In genomic region chr6:88141641-88142298, GRCh38 we compare ENCODE assay signal across 11 cellular contexts. TPM values are rescaled to one million over a fixed set of nuclear protein-coding genes. Genes with fewer than 3 reads are reported as not detected.
A peak's percentile ranks its signal among the peaks of the same experiment; 100 is the strongest.
DNase-seq lines count a peak whose midpoint lies in the region; ATAC-seq and TF ChIP-seq lines count a peak whose summit lies in the region.
"Had no signal": no experiment of that assay in that cellular context is flagged by ENCODE, and none has a peak within 500 bp of the region (broad histone marks: within the 10 kb centered on the region; RNA-seq: fewer than 3 reads in every experiment).

No MANE protein-coding gene starts in this region.

- ATAC-seq in GM19452 (IDR thresholded peaks at IDR 0.05; ENCODE audit: unreplicated experiment) (peak; percentile 95), HG02973 (IDR thresholded peaks at IDR 0.05; ENCODE audit: unreplicated experiment) (peak; percentile 96)

- intact Hi-C loops in OCI-LY7 (cut with micrococcal nuclease; ENCODE audit: unreplicated experiment), result loop anchor here (1.0 to 2.0 kb wide), 3 partner anchors 37 to 309 kb away; no protein-coding TSS in a partner anchor

- no peaks in the 10 kb centered on the region for H3K9me2 ChIP-seq in OCI-LY7 (ENCODE audit: insufficient read depth, low read length)

- no peaks in the 10 kb centered on the region for H3K9me3 ChIP-seq in OCI-LY7 (ENCODE audit: low read length)

- peaks cover 57% of the 10 kb centered on the region for H3K4me1 ChIP-seq in OCI-LY7 (ENCODE audit: insufficient read depth, low read length, poor library complexity, severe bottlenecking)

- H3K36me3 ChIP-seq in OCI-LY7 (ENCODE audit: insufficient read depth, low read length), result peaks cover 69% of the 10 kb centered on the region

- H3K79me2 ChIP-seq in OCI-LY7 (ENCODE audit: insufficient read depth, low read depth, low read length), result peaks cover 61% of the 10 kb centered on the region; the same call in 1 of the 2 replicates

- no peak for TF ChIP-seq CTCF in GM12864 (IDR thresholded peaks at IDR 0.05; ENCODE audit: low read depth, low read length, missing control alignments)
- TF ChIP-seq CTCF in OCI-LY7 (conservative IDR thresholded peaks at IDR 0.05; ENCODE audit: low read length), result no peak; the same call in 1 of the 2 replicates

- DNase-seq in GM12864 (ENCODE audit: low read depth), result peak; percentile 73
- DNase-seq in OCI-LY7 (ENCODE audit: low spot score), result peak; percentile 95
- DNase-seq in GF-D8 (lab: John Stamatoyannopoulos, UW), result no peak
- no peak for DNase-seq in mucosa of gallbladder (ENCODE audit: low spot score)
- DNase-seq in activated gamma-delta T cell treated with Interleukin-2 at 50 U/mL for 16 hours, result no peak
- DNase-seq in HUDEP-2 (lab: John Stamatoyannopoulos, UW; ENCODE audit: unreplicated experiment in 76 of 76), result no peak
- DNase-seq: activated T-cell treated with anti-CD3 and anti-CD28 coated beads, Interleukin-2, amount 50 U/mL, for 48 hours; HCEC 1CT; NCI-H2029 had no signal

- CTCF ChIA-PET in OCI-LY7 (lab: Charles Lee; ENCODE audit: unreplicated experiment), result interaction anchor here (0.9 to 1.4 kb wide), 2 partner anchors 30 to 211 kb away, joined by 3 read pairs; no protein-coding TSS in a partner anchor

- POLR2A ChIA-PET in OCI-LY7 (lab: Charles Lee), result interaction anchor here (0.5 to 1.6 kb wide), 19 partner anchors 8 to 1211 kb away, joined by 3 to 7 read pairs (median 4); no protein-coding TSS in a partner anchor

- H3K4me3 ChIP-seq in GM12864 (ENCODE audit: low read depth, low read length), result peak overlapping the region; percentile 23
- H3K4me3 ChIP-seq in OCI-LY7 (ENCODE audit: low read depth, low read length, poor library complexity, severe bottlenecking), result peak overlapping the region; percentile 49

- no TSS peak for BruUV-seq in OCI-LY7 (replicated peaks; lab: Mats Ljungman, UMichigan)

- H4K20me1 ChIP-seq in OCI-LY7 (ENCODE audit: insufficient read depth, low read length), result no peaks in the 10 kb centered on the region

- H3K4me2 ChIP-seq in OCI-LY7 (ENCODE audit: low read length), result peak overlapping the region; percentile 80

- H2AFZ ChIP-seq in OCI-LY7 (ENCODE audit: low read length), result no peak overlapping the region

- H3K27ac ChIP-seq in OCI-LY7 (ENCODE audit: low read depth, low read length, poor library complexity, severe bottlenecking), result peak overlapping the region; percentile 89

RNA-seq across cellular contexts. Expression of gene CNR1, which starts 24.4 kb away (rescaled TPM):
- 109 and 150 TPM in 2 replicates for total RNA-seq in OCI-LY7 (2014; rRNA removed; shearing (Covaris generic))
- 246 and 247 TPM in 2 replicates for total RNA-seq in OCI-LY7 (2022)
- 3.7 TPM for total RNA-seq in mucosa of gallbladder

Comparison
In these comparisons a context has a peak if more than half of its experiments do, and no peak if none do; other contexts are left out.
1. DNase-seq: peak in GM12864 (single experiment) and OCI-LY7 (single experiment); none in GF-D8 (single experiment), mucosa of gallbladder (single experiment), activated gamma-delta T cell treated with Interleukin-2 at 50 U/mL for 16 hours (single experiment) and HUDEP-2 (0 of 76).
2. RNA of gene CNR1, which starts 24.4 kb away (total RNA-seq): 109 to 247 TPM in OCI-LY7; 3.7 TPM in mucosa of gallbladder (single experiment); every median in the first group is over 10 times any median in the second.